ENCODE assay signal across 21 cellular contexts in genomic region chr14:91277546-91278382, GRCh38. TPM values are rescaled to one million over a fixed set of nuclear protein-coding genes. Genes with fewer than 3 reads are reported as not detected.
A peak's percentile ranks its signal among the peaks of the same experiment; 100 is the strongest.
DNase-seq lines count a peak whose midpoint lies in the region; ATAC-seq, FAIRE-seq and TF ChIP-seq lines count a peak whose summit lies in the region.
"Had no signal": no experiment of that assay in that cellular context is flagged by ENCODE, and none has a peak within 500 bp of the region (broad histone marks: within the 10 kb centered on the region; RNA-seq: fewer than 3 reads in every experiment).

No MANE protein-coding gene starts in this region.

- peaks cover 7% of the 10 kb centered on the region for H3K9me3 Mint-ChIP-seq in MCF 10A (ENCODE audit: unreplicated experiment)
- H3K9me3 Mint-ChIP-seq: memory B cell had no signal

- CTCF ChIA-PET in MCF 10A (lab: Yijun Ruan, JAX) = interaction anchor here (0.7 to 4.3 kb wide), 7 partner anchors 9 to 429 kb away, joined by 3 to 33 read pairs (median 5); partner anchors contain the start of gene CCDC88C

- H3K4me1 ChIP-seq in breast epithelium (no peaks in the 10 kb centered on the region), RWPE2 (ENCODE audit: insufficient read depth, poor library complexity, severe bottlenecking) (peaks cover 20% of the 10 kb centered on the region), keratinocyte (ENCODE audit: control insufficient read depth, extremely low read depth, insufficient read depth, low read length) (peaks cover 27% of the 10 kb centered on the region)
- H3K4me1 ChIP-seq: spleen had no signal

- H3K9ac ChIP-seq in keratinocyte (ENCODE audit: control insufficient read depth, extremely low read depth, insufficient read depth, low read length) = no peak overlapping the region
- H3K9ac ChIP-seq: GM23248, KMS-11 had no signal

- no peaks in the 10 kb centered on the region for H3K36me3 ChIP-seq in breast epithelium
- H3K36me3 ChIP-seq in RWPE2 (ENCODE audit: low read depth) = peaks cover 75% of the 10 kb centered on the region
- no peaks in the 10 kb centered on the region for H3K36me3 ChIP-seq in keratinocyte (ENCODE audit: control insufficient read depth in 2 of 2, extremely low read depth in 1 of 2, insufficient read depth in 2 of 2, low read length in 2 of 2)

- no peak overlapping the region for H3K4me3 Mint-ChIP-seq in MCF 10A (ENCODE audit: unreplicated experiment)
- H3K4me3 Mint-ChIP-seq: memory B cell had no signal

- peak overlapping the region; percentile 23 for H3K27ac Mint-ChIP-seq in MCF 10A (ENCODE audit: low read depth, unreplicated experiment)
- H3K27ac Mint-ChIP-seq: memory B cell had no signal

- peaks cover 14% of the 10 kb centered on the region for H3K4me1 Mint-ChIP-seq in MCF 10A (ENCODE audit: insufficient read depth, unreplicated experiment)
- H3K4me1 Mint-ChIP-seq: memory B cell had no signal

- FAIRE-seq in keratinocyte (lab: Jason Lieb, UNC) (peak; percentile 58), GM12891 (lab: Jason Lieb, UNC) (no peak)
- FAIRE-seq: GM12878, islet of Langerhans had no signal

- H3K27ac ChIP-seq in breast epithelium (no peak overlapping the region), RWPE2 (ENCODE audit: poor library complexity, severe bottlenecking) (peak overlapping the region; percentile 21), keratinocyte (ENCODE audit: control insufficient read depth, insufficient read depth, low read length) (no peak overlapping the region)
- H3K27ac ChIP-seq: dorsolateral prefrontal cortex, GM23248, spleen had no signal

- peak overlapping the region; percentile 48 for H3K4me2 ChIP-seq in keratinocyte (ENCODE audit: control insufficient read depth, extremely low read depth, insufficient read depth, low read depth, low read length)
- H3K4me2 ChIP-seq: KMS-11 had no signal

- H3K36me3 Mint-ChIP-seq in MCF 10A (ENCODE audit: insufficient read depth, unreplicated experiment) = peaks cover 36% of the 10 kb centered on the region

- H3K4me3 ChIP-seq in breast epithelium = no peak overlapping the region
- no peak overlapping the region for H3K4me3 ChIP-seq in RWPE2 (ENCODE audit: severe bottlenecking)
- peak overlapping the region in 1 of 3 experiments; percentile 20 for H3K4me3 ChIP-seq in keratinocyte (ENCODE audit: control insufficient read depth in 2 of 3, extremely low read depth in 1 of 3, insufficient read depth in 2 of 3, low read depth in 1 of 3, low read length in 3 of 3)
- H3K4me3 ChIP-seq: dorsolateral prefrontal cortex, GM12878, GM23248, spleen had no signal

- no peaks in the 10 kb centered on the region for H4K20me1 ChIP-seq in keratinocyte (ENCODE audit: control insufficient read depth, extremely low read depth, insufficient read depth, low read length)

- dilution Hi-C loops in keratinocyte (cut with MboI; ENCODE audit: extremely low pct_ligation_motif_present, low sequenced_read_pairs) = loop anchor here (25.0 kb wide), 2 partner anchors 115 to 365 kb away; no protein-coding TSS in a partner anchor

- no peaks in the 10 kb centered on the region for H3K79me2 ChIP-seq in keratinocyte (ENCODE audit: control insufficient read depth, insufficient read depth, low read length)

- intact Hi-C loops in MCF 10A (cut with micrococcal nuclease) = no loop called here
- intact Hi-C loops in breast epithelium (cut with DNase I; ENCODE audit: low total_unique reads) = no loop called here

- H3K27me3 Mint-ChIP-seq in MCF 10A (ENCODE audit: insufficient read depth, unreplicated experiment) = no peaks in the 10 kb centered on the region
- H3K27me3 Mint-ChIP-seq: memory B cell had no signal

- DNase-seq in MCF 10A (ENCODE audit: unreplicated experiment) (peak; percentile 33), breast epithelium (ENCODE audit: low spot score in 2 of 2) (no peak), RWPE2 (ENCODE audit: low spot score) (no peak), keratinocyte (ENCODE audit: low read depth, low spot score) (no peak), UCSD-AML1 (lab: John Stamatoyannopoulos, UW; ENCODE audit: unreplicated experiment) (no peak), kidney glomerular epithelial cell (lab: John Stamatoyannopoulos, UW) (no peak), GM12891 (ENCODE audit: insufficient read length, low spot score) (no peak)
- DNase-seq: activated CD4-positive, alpha-beta T cell treated with anti-CD3 and anti-CD28 coated beads for 1 hour; DMS153; foreskin melanocyte; GM23248; NCI-H1048; NCI-H2171; NCI-H524 treated with DMSO at 0.1 percent for 48 hours; spleen; stimulated activated CD4-positive, alpha-beta T cell treated with anti-CD3 and anti-CD28 coated beads, Interleukin-4, amount 100 ng/mL, for 24 hours had no signal

- H3K9me1 ChIP-seq in keratinocyte (ENCODE audit: control insufficient read depth, extremely low read depth, insufficient read depth, low read length) = no peaks in the 10 kb centered on the region

- no peak for TF ChIP-seq CTCF in MCF 10A (IDR thresholded peaks at IDR 0.05; ENCODE audit: unreplicated experiment)
- no peak for TF ChIP-seq CTCF in breast epithelium (IDR thresholded peaks at IDR 0.05)
- no peak for TF ChIP-seq CTCF in RWPE2 (IDR thresholded peaks at IDR 0.05; ENCODE audit: poor library complexity, severe bottlenecking)
- TF ChIP-seq CTCF in keratinocyte (optimal IDR thresholded peaks at IDR 0.05 in 1 of 3, IDR thresholded peaks at IDR 0.05 in 1 of 3, conservative IDR thresholded peaks at IDR 0.05 in 1 of 3; ENCODE audit: extremely low read depth in 1 of 3, insufficient read depth in 2 of 3, low read length in 3 of 3) = no peak

- H3K9me3 ChIP-seq in breast epithelium = no peaks in the 10 kb centered on the region
- peaks cover 2% of the 10 kb centered on the region for H3K9me3 ChIP-seq in RWPE2 (ENCODE audit: severe bottlenecking)
- H3K9me3 ChIP-seq in keratinocyte (ENCODE audit: control insufficient read depth, low read depth, low read length) = no peaks in the 10 kb centered on the region

- no peak for TF ChIP-seq POLR2A in breast epithelium (IDR thresholded peaks at IDR 0.05)
- TF ChIP-seq POLR2A in GM12891 (IDR thresholded peaks at IDR 0.05; ENCODE audit: low read depth, low read length) = no peak

- POLR2A ChIA-PET in MCF 10A (lab: Yijun Ruan, JAX) = no interaction called here

- ATAC-seq in RWPE2 (ENCODE audit: low read depth) = peak; percentile 33; the same call in 2 of the 3 replicates
- ATAC-seq: GM12878 had no signal

- H3K27me3 ChIP-seq in breast epithelium (no peaks in the 10 kb centered on the region), RWPE2 (ENCODE audit: insufficient read depth, poor library complexity, severe bottlenecking) (no peaks in the 10 kb centered on the region), keratinocyte (ENCODE audit: control insufficient read depth, extremely low read depth, insufficient read depth, low read length) (no peaks in the 10 kb centered on the region)
- H3K27me3 ChIP-seq: spleen had no signal

- no TSS peak for BruUV-seq in MCF 10A (replicated peaks; lab: Mats Ljungman, UMichigan)

- peak overlapping the region; percentile 43 for H2AFZ ChIP-seq in keratinocyte (ENCODE audit: control insufficient read depth, low read length)
- H2AFZ ChIP-seq: GM23248 had no signal

TF ChIP-seq in GM12891, 5 proteins besides CTCF, POLR2A, EP300 and RAD21:
- TF ChIP-seq POLR2AphosphoS5 (IDR thresholded peaks at IDR 0.05; ENCODE audit: low read depth, low read length) (no peak), POU2F2 (IDR thresholded peaks at IDR 0.05; ENCODE audit: low read depth, low read length) (no peak), TAF1 (IDR thresholded peaks at IDR 0.05; ENCODE audit: low read depth, low read length) (no peak), PAX5 (IDR thresholded peaks at IDR 0.05; ENCODE audit: insufficient read depth, low read length, severe bottlenecking) (no peak), SPI1 (IDR thresholded peaks at IDR 0.05; ENCODE audit: low read depth, low read length) (no peak)
TF ChIP-seq in GM12891: peak in this region for 0.

RNA-seq across cellular contexts. Expression of gene GPR68, which starts 33.3 kb away (rescaled TPM):
- total RNA-seq in MCF 10A (2022) (0.10 and 0.14 TPM in 2 replicates), breast epithelium (under 1 TPM; 0.32 to 0.66 (median 0.59) TPM)
- 1.2 to 5.7 TPM (median 2.3 TPM) in 3 replicates for polyA plus RNA-seq in keratinocyte
- polyA plus RNA-seq in keratinocyte (2011; ENCODE audit: low read depth) = not detected
- polyA plus RNA-seq in keratinocyte (2011; cell fraction: cytosol; rRNA removed) = 1.4 and 3.2 TPM in 2 replicates
- polyA plus RNA-seq in keratinocyte (2011; cell fraction: nucleus; rRNA removed) = 5.6 and 8.3 TPM in 2 replicates
- 0.47 and 2.7 TPM in 2 replicates for polyA plus RNA-seq in keratinocyte (2012; ENCODE audit: low replicate concordance)
- polyA minus RNA-seq in keratinocyte = 1.6 to 13.5 TPM (median 9.7 TPM) in 3 replicates
- polyA minus RNA-seq in keratinocyte (2011; cell fraction: cytosol; rRNA and poly(A)+ RNA removed) = 8.8 TPM
- 4.7 and 5.3 TPM in 2 replicates for polyA minus RNA-seq in keratinocyte (2011; cell fraction: nucleus; rRNA and poly(A)+ RNA removed)
- polyA plus RNA-seq in GM12891 (2012; ENCODE audit: low read depth, missing spikeins) = 1.7 TPM
